In genomic region chr2:134262666-134263065, GRCh38 we compare ENCODE assay signal across 11 cellular contexts. TPM values are rescaled to one million over a fixed set of nuclear protein-coding genes. Genes with fewer than 3 reads are reported as not detected.
DNase-seq lines count a peak whose midpoint lies in the region; ATAC-seq and TF ChIP-seq lines count a peak whose summit lies in the region.
"Had no signal": no experiment of that assay in that cellular context is flagged by ENCODE, and none has a peak within 500 bp of the region (broad histone marks: within the 10 kb centered on the region; RNA-seq: fewer than 3 reads in every experiment).

No MANE protein-coding gene starts in this region.

- no peak overlapping the region for H2AFZ ChIP-seq in GM23338

- H4K20me1 ChIP-seq in GM23338 (replicated peaks; ENCODE audit: insufficient read depth) = peaks cover 15% of the 10 kb centered on the region

- H3K9me3 Mint-ChIP-seq in memory B cell = no peaks in the 10 kb centered on the region
- H3K9me3 Mint-ChIP-seq in natural killer cell treated with Interleukin-12 subunit alpha and Interleukin-12 subunit beta and Interleukin-15 and Interleukin-18, amount 100 ng/mL, for 72 hours = no peaks in the 10 kb centered on the region
- H3K9me3 Mint-ChIP-seq in GM23338 = no peaks in the 10 kb centered on the region
- H3K9me3 Mint-ChIP-seq: activated naive CD4-positive, alpha-beta T cell treated with anti-CD3 and anti-CD28 coated beads, Interleukin-2, amount 50 U/mL, for 72 hours had no signal

- H3K27me3 ChIP-seq in GM23338 (ENCODE audit: insufficient read depth) = no peaks in the 10 kb centered on the region

- H3F3A ChIP-seq in GM23338 (replicated peaks; ENCODE audit: low read depth) = no peaks in the 10 kb centered on the region

- H3K79me2 ChIP-seq in GM23338 (replicated peaks; ENCODE audit: insufficient read depth) = 0 out of 2 replicates have a peak, but pooled peaks cover 18% of the 10 kb centered on the region

- TF ChIP-seq CTCF in GM23338 (conservative IDR thresholded peaks at IDR 0.05; ENCODE audit: low read depth in 2 of 2) = no peak

- H3K4me3 ChIP-seq in GM23338 = no peak overlapping the region

- H3K4me1 Mint-ChIP-seq in memory B cell (peaks cover 66% of the 10 kb centered on the region), GM23338 (peaks cover 25% of the 10 kb centered on the region)
- H3K4me1 Mint-ChIP-seq in natural killer cell treated with Interleukin-12 subunit alpha and Interleukin-12 subunit beta and Interleukin-15 and Interleukin-18, amount 100 ng/mL, for 72 hours (ENCODE audit: low read depth in 2 of 2) = peaks cover 36 to 40% of the 10 kb centered on the region in 2 donors

- H3K36me3 Mint-ChIP-seq in memory B cell (peaks cover 13% of the 10 kb centered on the region), GM23338 (ENCODE audit: low read depth) (no peaks in the 10 kb centered on the region; the same call in 2 of the 3 replicates)
- peaks cover 5% of the 10 kb centered on the region for H3K36me3 Mint-ChIP-seq in natural killer cell treated with Interleukin-12 subunit alpha and Interleukin-12 subunit beta and Interleukin-15 and Interleukin-18, amount 100 ng/mL, for 72 hours

- H3K4me1 ChIP-seq in GM23338 (ENCODE audit: insufficient read depth) = peaks cover 15% of the 10 kb centered on the region

- H3K27ac Mint-ChIP-seq in memory B cell (peak overlapping the region; percentile 97), GM23338 (no peak overlapping the region)
- H3K27ac Mint-ChIP-seq in natural killer cell treated with Interleukin-12 subunit alpha and Interleukin-12 subunit beta and Interleukin-15 and Interleukin-18, amount 100 ng/mL, for 72 hours = no peak overlapping the region
- H3K27ac Mint-ChIP-seq: activated naive CD4-positive, alpha-beta T cell treated with anti-CD3 and anti-CD28 coated beads, Interleukin-2, amount 50 U/mL, for 72 hours had no signal

- no peaks in the 10 kb centered on the region for H3K27me3 Mint-ChIP-seq in memory B cell
- peaks cover 8 to 12% of the 10 kb centered on the region in 2 donors for H3K27me3 Mint-ChIP-seq in natural killer cell treated with Interleukin-12 subunit alpha and Interleukin-12 subunit beta and Interleukin-15 and Interleukin-18, amount 100 ng/mL, for 72 hours
- H3K27me3 Mint-ChIP-seq in GM23338 (ENCODE audit: insufficient read depth, low read depth, poor library complexity) = no peaks in the 10 kb centered on the region

- H3K4me2 ChIP-seq in GM23338 = no peak overlapping the region

- no peaks in the 10 kb centered on the region for H3K36me3 ChIP-seq in GM23338 (ENCODE audit: insufficient read depth)

- H3K9me2 ChIP-seq in GM23338 (ENCODE audit: insufficient read depth) = no peaks in the 10 kb centered on the region

- ATAC-seq in GM18858 (IDR thresholded peaks at IDR 0.05; ENCODE audit: unreplicated experiment) (peak; percentile 44), GM21528 (IDR thresholded peaks at IDR 0.05; ENCODE audit: low FRiP score, unreplicated experiment) (peak; percentile 51), HG03354 (IDR thresholded peaks at IDR 0.05; ENCODE audit: poor library complexity, severe bottlenecking, unreplicated experiment) (peak; percentile 54), memory B cell (ENCODE audit: low read depth) (peak; percentile 78), GM23338 (no peak)
- ATAC-seq in natural killer cell treated with Interleukin-12 subunit alpha and Interleukin-12 subunit beta and Interleukin-15 and Interleukin-18, amount 100 ng/mL, for 72 hours = no peak
- ATAC-seq: activated naive CD4-positive, alpha-beta T cell treated with anti-CD3 and anti-CD28 coated beads, Interleukin-2, amount 50 U/mL, for 72 hours had no signal

- H3K4me3 Mint-ChIP-seq in memory B cell (peak overlapping the region; percentile 81), GM23338 (no peak overlapping the region)
- no peak overlapping the region for H3K4me3 Mint-ChIP-seq in natural killer cell treated with Interleukin-12 subunit alpha and Interleukin-12 subunit beta and Interleukin-15 and Interleukin-18, amount 100 ng/mL, for 72 hours

- no peak for DNase-seq in memory B cell (ENCODE audit: low spot score in 2 of 2)
- no peak for DNase-seq in NCI-H69 (lab: John Stamatoyannopoulos, UW)
- DNase-seq in natural killer cell treated with Interleukin-12 subunit alpha and Interleukin-12 subunit beta and Interleukin-15 and Interleukin-18, amount 100 ng/mL, for 72 hours (ENCODE audit: low spot score) = no peak
- no peak for DNase-seq in GM23338 (ENCODE audit: low spot score)
- DNase-seq in stimulated activated CD4-positive, alpha-beta T cell treated with anti-CD3 and anti-CD28 coated beads, Interleukin-15, amount 100 ng/mL, for 24 hours = no peak
- DNase-seq: DND-41, H7 had no signal

- H3K27ac ChIP-seq in GM23338 (ENCODE audit: low read depth) = no peak overlapping the region

TF ChIP-seq in GM23338, 12 proteins besides CTCF, POLR2A, EP300 and RAD21 (continues in another document):
- TF ChIP-seq EZH2 (IDR thresholded peaks at IDR 0.05; ENCODE audit: low read depth, unreplicated experiment) (no peak), ZNF331 (CRISPR knock-in tag; IDR thresholded peaks at IDR 0.05; ENCODE audit: low read depth) (no peak), STAT1 (IDR thresholded peaks at IDR 0.05; ENCODE audit: unreplicated experiment) (no peak), ETS1 (IDR thresholded peaks at IDR 0.05) (no peak), CREB1 (CRISPR knock-in tag; IDR thresholded peaks at IDR 0.05; ENCODE audit: low read depth) (no peak), NANOG (IDR thresholded peaks at IDR 0.05; ENCODE audit: borderline replicate concordance) (no peak), ZNF462 (CRISPR knock-in tag; IDR thresholded peaks at IDR 0.05) (no peak)

RNA-seq across cellular contexts. Expression of gene MGAT5, which starts 8.8 kb away (rescaled TPM):
- 10 to 100 TPM; 58.1 to 99.5 TPM for total RNA-seq in natural killer cell treated with Interleukin-12 subunit alpha and Interleukin-12 subunit beta and Interleukin-15 and Interleukin-18, amount 100 ng/mL, for 72 hours
- 25.4 and 27.6 TPM in 2 replicates for total RNA-seq in GM23338 (2014; rRNA removed; shearing (Covaris generic))
- polyA plus RNA-seq in GM23338 (2016; fragmentation: Nextera tagmentation; extraction: Ambion mirVana) = 4.6 and 7.0 TPM in 2 replicates

Comparison
In these comparisons a context has a peak if more than half of its experiments do, and no peak if none do; other contexts are left out.
1. ATAC-seq: peak in GM18858 (single experiment), GM21528 (single experiment), HG03354 (single experiment) and memory B cell (single experiment); none in natural killer cell treated with Interleukin-12 subunit alpha and Interleukin-12 subunit beta and Interleukin-15 and Interleukin-18, amount 100 ng/mL, for 72 hours (0 of 2) and GM23338 (single experiment).